Comparison of ENCODE assay signal across 1 cellular context in the genomic region with DNA sequence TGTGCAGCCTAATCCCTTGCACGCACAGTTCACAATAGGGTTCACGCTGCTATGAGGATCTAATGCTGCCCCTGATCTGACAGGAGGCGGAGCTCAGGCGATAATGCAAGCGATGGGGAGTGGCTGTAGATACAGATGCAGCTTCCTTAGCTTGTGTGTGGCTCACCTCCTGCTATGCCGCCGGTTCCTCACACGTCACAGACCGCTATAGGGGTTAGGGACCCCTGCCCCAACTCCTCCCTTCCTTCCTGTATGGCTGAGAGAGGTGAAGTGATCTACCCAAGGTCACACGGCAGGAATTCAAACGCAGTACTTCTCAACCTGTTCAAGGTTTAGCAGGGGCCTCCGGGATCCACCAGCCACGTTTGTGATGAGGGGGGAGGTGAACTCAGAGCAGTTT.
TF ChIP-seq lines count a peak whose summit lies in the region.

No MANE protein-coding gene starts in this region.

TF ChIP-seq in WTC11, 78 proteins besides CTCF, POLR2A, EP300 and RAD21 (continued from another document):
- TF ChIP-seq, protein P1, sequence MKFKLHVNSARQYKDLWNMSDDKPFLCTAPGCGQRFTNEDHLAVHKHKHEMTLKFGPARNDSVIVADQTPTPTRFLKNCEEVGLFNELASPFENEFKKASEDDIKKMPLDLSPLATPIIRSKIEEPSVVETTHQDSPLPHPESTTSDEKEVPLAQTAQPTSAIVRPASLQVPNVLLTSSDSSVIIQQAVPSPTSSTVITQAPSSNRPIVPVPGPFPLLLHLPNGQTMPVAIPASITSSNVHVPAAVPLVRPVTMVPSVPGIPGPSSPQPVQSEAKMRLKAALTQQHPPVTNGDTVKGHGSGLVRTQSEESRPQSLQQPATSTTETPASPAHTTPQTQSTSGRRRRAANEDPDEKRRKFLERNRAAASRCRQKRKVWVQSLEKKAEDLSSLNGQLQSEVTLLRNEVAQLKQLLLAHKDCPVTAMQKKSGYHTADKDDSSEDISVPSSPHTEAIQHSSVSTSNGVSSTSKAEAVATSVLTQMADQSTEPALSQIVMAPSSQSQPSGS (CRISPR knock-in tag; IDR thresholded peaks at IDR 0.05; ENCODE audit: borderline replicate concordance, low read depth), result no peak
- no peak for TF ChIP-seq ZNF232 (CRISPR knock-in tag; IDR thresholded peaks at IDR 0.05)
- TF ChIP-seq CREM (CRISPR knock-in tag; IDR thresholded peaks at IDR 0.05), result no peak
- TF ChIP-seq GTF2I (CRISPR knock-in tag; conservative IDR thresholded peaks at IDR 0.05), result no peak
- no peak for TF ChIP-seq CREB1 (CRISPR knock-in tag; IDR thresholded peaks at IDR 0.05)
- TF ChIP-seq ERG (CRISPR knock-in tag; IDR thresholded peaks at IDR 0.05), result no peak
- TF ChIP-seq, protein P2, sequence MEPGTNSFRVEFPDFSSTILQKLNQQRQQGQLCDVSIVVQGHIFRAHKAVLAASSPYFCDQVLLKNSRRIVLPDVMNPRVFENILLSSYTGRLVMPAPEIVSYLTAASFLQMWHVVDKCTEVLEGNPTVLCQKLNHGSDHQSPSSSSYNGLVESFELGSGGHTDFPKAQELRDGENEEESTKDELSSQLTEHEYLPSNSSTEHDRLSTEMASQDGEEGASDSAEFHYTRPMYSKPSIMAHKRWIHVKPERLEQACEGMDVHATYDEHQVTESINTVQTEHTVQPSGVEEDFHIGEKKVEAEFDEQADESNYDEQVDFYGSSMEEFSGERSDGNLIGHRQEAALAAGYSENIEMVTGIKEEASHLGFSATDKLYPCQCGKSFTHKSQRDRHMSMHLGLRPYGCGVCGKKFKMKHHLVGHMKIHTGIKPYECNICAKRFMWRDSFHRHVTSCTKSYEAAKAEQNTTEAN (CRISPR knock-in tag; IDR thresholded peaks at IDR 0.05), result no peak
